ENCODE assay signal across 20 cellular contexts in the genomic region with DNA sequence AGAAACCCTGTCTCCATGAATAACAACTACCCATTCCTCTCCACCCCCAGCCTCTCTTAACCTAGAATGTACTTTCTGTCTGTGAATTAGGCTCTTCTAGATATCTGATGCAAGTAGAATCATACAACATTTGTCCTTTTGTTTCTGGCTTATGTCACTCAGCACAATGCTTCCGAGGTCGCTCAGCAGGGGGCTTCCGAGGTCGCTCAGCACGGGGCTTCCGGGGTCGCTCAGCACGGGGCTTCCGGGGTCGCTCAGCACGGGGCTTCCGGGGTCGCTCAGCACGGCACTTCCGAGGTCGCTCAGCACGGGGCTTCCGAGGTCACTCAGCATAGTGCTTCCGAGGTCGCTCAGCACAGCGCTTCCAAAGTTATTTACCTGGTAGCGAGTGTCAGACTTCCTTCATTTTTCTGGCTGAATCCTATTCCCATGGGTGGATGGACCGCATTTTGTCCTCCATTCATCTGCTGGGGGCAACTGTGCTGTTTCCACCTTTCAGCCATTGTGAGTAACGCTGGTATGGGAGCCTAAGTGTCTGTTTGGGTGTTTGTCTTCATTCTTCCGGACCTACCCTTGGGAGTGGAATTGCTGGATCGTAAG. TPM values are rescaled to one million over a fixed set of nuclear protein-coding genes. Genes with fewer than 3 reads are reported as not detected.
DNase-seq lines count a peak whose midpoint lies in the region; ATAC-seq, FAIRE-seq and TF ChIP-seq lines count a peak whose summit lies in the region.
"Had no signal": no experiment of that assay in that cellular context is flagged by ENCODE, and none has a peak within 500 bp of the region (broad histone marks: within the 10 kb centered on the region; RNA-seq: fewer than 3 reads in every experiment).

No MANE protein-coding gene starts in this region.

- no peaks in the 10 kb centered on the region for H3K36me3 Mint-ChIP-seq in activated naive CD4-positive, alpha-beta T cell treated with anti-CD3 and anti-CD28 coated beads, Interleukin-2, amount 50 U/mL, for 24 hours
- no peaks in the 10 kb centered on the region for H3K36me3 Mint-ChIP-seq in HFFc6 (ENCODE audit: low read depth)
- no peaks in the 10 kb centered on the region for H3K36me3 Mint-ChIP-seq in activated CD8-positive, alpha-beta T cell treated with anti-CD3 and anti-CD28 coated beads for 36 hours (ENCODE audit: low read depth)

- H3K27me3 ChIP-seq in spleen (replicated peaks in 1 of 7): peaks cover 0 to 96% (median 14%) of the 10 kb centered on the region in 7 donors

- H3K27me3 Mint-ChIP-seq in activated naive CD4-positive, alpha-beta T cell treated with anti-CD3 and anti-CD28 coated beads, Interleukin-2, amount 50 U/mL, for 24 hours: peaks cover 20% of the 10 kb centered on the region
- peaks cover 63% of the 10 kb centered on the region for H3K27me3 Mint-ChIP-seq in HFFc6 (ENCODE audit: insufficient read depth)
- peaks cover 23% of the 10 kb centered on the region for H3K27me3 Mint-ChIP-seq in activated CD8-positive, alpha-beta T cell treated with anti-CD3 and anti-CD28 coated beads for 36 hours

- peaks cover 5% of the 10 kb centered on the region for H3K4me1 Mint-ChIP-seq in activated naive CD4-positive, alpha-beta T cell treated with anti-CD3 and anti-CD28 coated beads, Interleukin-2, amount 50 U/mL, for 24 hours
- H3K4me1 Mint-ChIP-seq in HFFc6 (ENCODE audit: low read depth): peaks cover 6% of the 10 kb centered on the region
- H3K4me1 Mint-ChIP-seq in activated CD8-positive, alpha-beta T cell treated with anti-CD3 and anti-CD28 coated beads for 36 hours (ENCODE audit: low read depth): peaks cover 6% of the 10 kb centered on the region

- H3K9me3 ChIP-seq in kidney (ENCODE audit: control insufficient read depth in 1 of 2, low read length in 2 of 2) (no peaks in the 10 kb centered on the region), spleen (no peaks in the 10 kb centered on the region)

- no peak for DNase-seq in activated naive CD4-positive, alpha-beta T cell treated with anti-CD3 and anti-CD28 coated beads, Interleukin-2, amount 50 U/mL, for 16 hours
- no peak for DNase-seq in HTR-8/SVneo (ENCODE audit: insufficient read length, low spot score)
- peak; percentile 19 for DNase-seq in kidney
- DNase-seq in spleen: peak; percentile 31
- no peak for DNase-seq in HFFc6
- DNase-seq in activated CD8-positive, alpha-beta T cell treated with anti-CD3 and anti-CD28 coated beads for 36 hours: no peak
- DNase-seq: 8988T; DMS 273 treated with DMSO at 0.1 percent for 48 hours; GDM1; MM.1S; NCI-H1105 treated with DMSO at 0.1 percent for 48 hours; NCI-H1694 treated with DMSO at 0.1 percent for 48 hours; NCI-H526 treated with DMSO at 0.1 percent for 48 hours; NK-92 treated with Interleukin-12 subunit alpha and Interleukin-12 subunit beta, amount 100 ng/mL, for 24 hours had no signal

- ATAC-seq in HG02759 (IDR thresholded peaks at IDR 0.05; ENCODE audit: unreplicated experiment): no peak
- ATAC-seq in activated CD8-positive, alpha-beta T cell treated with anti-CD3 and anti-CD28 coated beads for 36 hours: no peak

- no peak for TF ChIP-seq POLR2A in spleen (IDR thresholded peaks at IDR 0.05)

- H3K4me3 Mint-ChIP-seq in activated naive CD4-positive, alpha-beta T cell treated with anti-CD3 and anti-CD28 coated beads, Interleukin-2, amount 50 U/mL, for 24 hours: no peak overlapping the region
- H3K4me3 Mint-ChIP-seq in HFFc6: no peak overlapping the region
- H3K4me3 Mint-ChIP-seq in activated CD8-positive, alpha-beta T cell treated with anti-CD3 and anti-CD28 coated beads for 36 hours: no peak overlapping the region

- 66 to 72% (median 69%) methylated on average over 26 of the region's 26 CpGs for WGBS in spleen, 5 donors

- H3K27ac ChIP-seq in kidney (ENCODE audit: low read depth in 2 of 2, low read length in 2 of 2): no peak overlapping the region
- no peak overlapping the region for H3K27ac ChIP-seq in spleen
- H3K27ac ChIP-seq: C4-2B had no signal

- FAIRE-seq in HTR-8/SVneo (lab: Jason Lieb, UNC) (peak; percentile 59), kidney (lab: Jason Lieb, UNC) (no peak)
- FAIRE-seq: GM12892, H54 had no signal

- peak overlapping the region; percentile 9 for H3K27ac Mint-ChIP-seq in activated naive CD4-positive, alpha-beta T cell treated with anti-CD3 and anti-CD28 coated beads, Interleukin-2, amount 50 U/mL, for 24 hours
- H3K27ac Mint-ChIP-seq in HFFc6: no peak overlapping the region
- no peak overlapping the region for H3K27ac Mint-ChIP-seq in activated CD8-positive, alpha-beta T cell treated with anti-CD3 and anti-CD28 coated beads for 36 hours

- CTCF ChIA-PET in activated CD8-positive, alpha-beta T cell treated with anti-CD3 and anti-CD28 coated beads for 36 hours (lab: Charles Lee): interaction anchor here (1.7 kb wide), 1 partner anchor 29 kb away, joined by 3 read pairs; no protein-coding TSS in a partner anchor

- H3K36me3 ChIP-seq in kidney (ENCODE audit: control insufficient read depth in 1 of 2, insufficient read depth in 2 of 2, low read length in 2 of 2) (no peaks in the 10 kb centered on the region), spleen (no peaks in the 10 kb centered on the region)

- no peak overlapping the region for H3K9ac ChIP-seq in kidney (ENCODE audit: low read length in 2 of 2)

- H3K9me3 Mint-ChIP-seq in activated naive CD4-positive, alpha-beta T cell treated with anti-CD3 and anti-CD28 coated beads, Interleukin-2, amount 50 U/mL, for 24 hours: no peaks in the 10 kb centered on the region
- H3K9me3 Mint-ChIP-seq in HFFc6: no peaks in the 10 kb centered on the region
- H3K9me3 Mint-ChIP-seq in activated CD8-positive, alpha-beta T cell treated with anti-CD3 and anti-CD28 coated beads for 36 hours: no peaks in the 10 kb centered on the region

- TF ChIP-seq CTCF in kidney (IDR thresholded peaks at IDR 0.05; ENCODE audit: borderline replicate concordance, extremely low read depth, insufficient read depth): no peak
- no peak for TF ChIP-seq CTCF in spleen (IDR thresholded peaks at IDR 0.05 in 8 of 11, conservative IDR thresholded peaks at IDR 0.05 in 3 of 11)
- no peak for TF ChIP-seq CTCF in HFFc6 (IDR thresholded peaks at IDR 0.05)
- no peak for TF ChIP-seq CTCF in activated CD8-positive, alpha-beta T cell treated with anti-CD3 and anti-CD28 coated beads for 36 hours (IDR thresholded peaks at IDR 0.05)

- no peak overlapping the region for H3K4me3 ChIP-seq in kidney (ENCODE audit: low read length in 2 of 2)
- no peak overlapping the region for H3K4me3 ChIP-seq in spleen

- H3K4me1 ChIP-seq in kidney (ENCODE audit: control insufficient read depth in 1 of 2, insufficient read depth in 1 of 2, low read depth in 1 of 2, low read length in 2 of 2) (no peaks in the 10 kb centered on the region), spleen (peaks cover 0 to 14% (median 8%) of the 10 kb centered on the region in 6 donors)

- intact Hi-C loops in kidney (cut with DNase I) (no loop called here), spleen (cut with DNase I; ENCODE audit: low total_unique reads) (no loop called here)
- intact Hi-C loops in activated CD8-positive, alpha-beta T cell treated with anti-CD3 and anti-CD28 coated beads for 36 hours (cut with micrococcal nuclease): no loop called here

- POLR2A ChIA-PET in activated CD8-positive, alpha-beta T cell treated with anti-CD3 and anti-CD28 coated beads for 36 hours (lab: Charles Lee): no interaction called here

RNA-seq across cellular contexts. Expression of a gene that starts 31.0 kb away (rescaled TPM):
- total RNA-seq in kidney (not detected), spleen (not detected)
- polyA plus RNA-seq in kidney (ENCODE audit: insufficient read depth, low read depth, low replicate concordance) (not detected), spleen (not detected)
- not detected for total RNA-seq in HFFc6 (2021; fragmentation: NEBNext Ultra II Directional; extraction: Animal tissue kit (Norgen Biotek cat#: 25700))
- total RNA-seq in activated CD8-positive, alpha-beta T cell treated with anti-CD3 and anti-CD28 coated beads for 36 hours: not detected
- total RNA-seq: OCI-LY7 had no signal

Comparison
In these comparisons a context has a peak if more than half of its experiments do, and no peak if none do; other contexts are left out.
1. DNase-seq: peak in kidney (single experiment) and spleen (single experiment); none in activated naive CD4-positive, alpha-beta T cell treated with anti-CD3 and anti-CD28 coated beads, Interleukin-2, amount 50 U/mL, for 16 hours (single experiment), HTR-8/SVneo (single experiment), HFFc6 (single experiment) and activated CD8-positive, alpha-beta T cell treated with anti-CD3 and anti-CD28 coated beads for 36 hours (single experiment).